Comparison of ENCODE assay signal across 14 cellular contexts in genomic region chr20:44573501-44573869, GRCh38. TPM values are rescaled to one million over a fixed set of nuclear protein-coding genes. Genes with fewer than 3 reads are reported as not detected.
DNase-seq lines count a peak whose midpoint lies in the region; ATAC-seq and TF ChIP-seq lines count a peak whose summit lies in the region.
"Had no signal": no experiment of that assay in that cellular context is flagged by ENCODE, and none has a peak within 500 bp of the region (broad histone marks: within the 10 kb centered on the region; RNA-seq: fewer than 3 reads in every experiment).

No MANE protein-coding gene starts in this region.

- H3K36me3 ChIP-seq in cardiac muscle cell (no peaks in the 10 kb centered on the region), upper lobe of right lung (no peaks in the 10 kb centered on the region)
- H3K36me3 ChIP-seq: ovary had no signal

- H3K4me1 ChIP-seq in cardiac muscle cell (ENCODE audit: low read depth) (peaks cover 25% of the 10 kb centered on the region), upper lobe of right lung (peaks cover 43% of the 10 kb centered on the region)

- no peaks in the 10 kb centered on the region for H3K36me3 Mint-ChIP-seq in nephron (ENCODE audit: low read depth)

- peak overlapping the region; percentile 79 to 98 (median 92) for H3K27ac Mint-ChIP-seq in nephron
- H3K27ac Mint-ChIP-seq: activated naive CD4-positive, alpha-beta T cell treated with anti-CD3 and anti-CD28 coated beads for 36 hours; dendritic cell treated with granulocyte-macrophage colony-stimulating factor and Interleukin-4, amounts not matched to agents 40 ng/mL and 50 ng/mL, for 4 days; stimulated activated naive CD8-positive, alpha-beta T cell treated with anti-CD3 and anti-CD28 coated beads, Interleukin-15, Interleukin-2, amounts not matched to agents 100 ng/mL and 50 ng/mL, for 24 hours had no signal

- intact Hi-C loops in Right ventricle myocardium inferior (cut with DNase I) (loop anchor here (5.0 kb wide), 1 partner anchor 41 kb away; no protein-coding TSS in a partner anchor), upper lobe of right lung (cut with DNase I) (no loop called here)

- H3K9me3 ChIP-seq in cardiac muscle cell (ENCODE audit: low read depth) (no peaks in the 10 kb centered on the region), upper lobe of right lung (no peaks in the 10 kb centered on the region)
- H3K9me3 ChIP-seq: ovary had no signal

- TF ChIP-seq CTCF in cardiac muscle cell (IDR thresholded peaks at IDR 0.05; ENCODE audit: low read depth, low read length): no peak
- TF ChIP-seq CTCF in coronary artery (IDR thresholded peaks at IDR 0.05): no peak
- no peak for TF ChIP-seq CTCF in nephron (IDR thresholded peaks at IDR 0.05; ENCODE audit: unreplicated experiment in 3 of 3)
- TF ChIP-seq CTCF in upper lobe of right lung (IDR thresholded peaks at IDR 0.05): no peak

- no peaks in the 10 kb centered on the region for H3K27me3 ChIP-seq in cardiac muscle cell
- H3K27me3 ChIP-seq in upper lobe of right lung: no peaks in the 10 kb centered on the region
- H3K27me3 ChIP-seq: ovary had no signal

- ATAC-seq in Right ventricle myocardium inferior (no peak), upper lobe of right lung (no peak), GM19324 (IDR thresholded peaks at IDR 0.05; ENCODE audit: low FRiP score, unreplicated experiment) (no peak)

- H3K4me3 Mint-ChIP-seq in nephron: no peak overlapping the region
- H3K4me3 Mint-ChIP-seq: activated naive CD4-positive, alpha-beta T cell treated with anti-CD3 and anti-CD28 coated beads for 36 hours; dendritic cell treated with granulocyte-macrophage colony-stimulating factor and Interleukin-4, amounts not matched to agents 40 ng/mL and 50 ng/mL, for 4 days; stimulated activated naive CD8-positive, alpha-beta T cell treated with anti-CD3 and anti-CD28 coated beads, Interleukin-15, Interleukin-2, amounts not matched to agents 100 ng/mL and 50 ng/mL, for 24 hours had no signal

- H3K4me1 Mint-ChIP-seq in nephron: peaks cover 49% of the 10 kb centered on the region

- peaks cover 3% of the 10 kb centered on the region for H3K27me3 Mint-ChIP-seq in nephron (ENCODE audit: low read depth)
- H3K27me3 Mint-ChIP-seq: dendritic cell treated with granulocyte-macrophage colony-stimulating factor and Interleukin-4, amounts not matched to agents 40 ng/mL and 50 ng/mL, for 4 days; stimulated activated naive CD8-positive, alpha-beta T cell treated with anti-CD3 and anti-CD28 coated beads, Interleukin-15, Interleukin-2, amounts not matched to agents 100 ng/mL and 50 ng/mL, for 24 hours had no signal

- DNase-seq in cardiac muscle cell (ENCODE audit: low read depth in 1 of 2, low spot score in 1 of 2): no peak
- no peak for DNase-seq in Right ventricle myocardium inferior (ENCODE audit: missing footprints)
- no peak for DNase-seq in coronary artery (ENCODE audit: low spot score)
- DNase-seq in upper lobe of right lung: no peak
- DNase-seq in dermis blood vessel endothelial cell: no peak
- no peak for DNase-seq in NK-92 (lab: John Stamatoyannopoulos, UW; ENCODE audit: unreplicated experiment)
- DNase-seq: 8988T; activated naive CD4-positive, alpha-beta T cell treated with anti-CD3 and anti-CD28 coated beads for 36 hours; ovary; stimulated activated CD4-positive, alpha-beta T cell treated with anti-CD3 and anti-CD28 coated beads, Interleukin-2, amount 100 ng/mL, for 48 hours had no signal

- peak overlapping the region; percentile 96 for H3K27ac ChIP-seq in cardiac muscle cell
- H3K27ac ChIP-seq in coronary artery: peak overlapping the region; percentile 89 to 90
- peak overlapping the region; percentile 77 for H3K27ac ChIP-seq in upper lobe of right lung

- H3K4me3 ChIP-seq in cardiac muscle cell (no peak overlapping the region), coronary artery (no peak overlapping the region), upper lobe of right lung (no peak overlapping the region)
- H3K4me3 ChIP-seq: ovary had no signal

- no peaks in the 10 kb centered on the region for H3K9me3 Mint-ChIP-seq in nephron
- H3K9me3 Mint-ChIP-seq: activated naive CD4-positive, alpha-beta T cell treated with anti-CD3 and anti-CD28 coated beads for 36 hours; dendritic cell treated with granulocyte-macrophage colony-stimulating factor and Interleukin-4, amounts not matched to agents 40 ng/mL and 50 ng/mL, for 4 days; stimulated activated naive CD8-positive, alpha-beta T cell treated with anti-CD3 and anti-CD28 coated beads, Interleukin-15, Interleukin-2, amounts not matched to agents 100 ng/mL and 50 ng/mL, for 24 hours had no signal

RNA-seq across cellular contexts. Expression of gene PKIG, which starts 8.9 kb away (rescaled TPM):
- 100 and 112 TPM in 2 replicates for total RNA-seq in cardiac muscle cell
- polyA plus RNA-seq in cardiac muscle cell: 68.0 and 90.4 TPM in 2 replicates
- 206 TPM for total RNA-seq in Right ventricle myocardium inferior
- 88.8 TPM for total RNA-seq in upper lobe of right lung
- 177 and 275 TPM in 2 replicates for total RNA-seq in dermis blood vessel endothelial cell

RNA-seq across cellular contexts. Expression of gene SERINC3, which starts 51.6 kb away (rescaled TPM):
- 49.2 and 82.9 TPM in 2 replicates for total RNA-seq in cardiac muscle cell
- 73.8 and 95.1 TPM in 2 replicates for polyA plus RNA-seq in cardiac muscle cell
- total RNA-seq in Right ventricle myocardium inferior: 82.4 TPM
- 143 TPM for total RNA-seq in upper lobe of right lung
- total RNA-seq in dermis blood vessel endothelial cell: 108 and 110 TPM in 2 replicates
